22 cellular contexts compared by ENCODE assay signal in the genomic region with DNA sequence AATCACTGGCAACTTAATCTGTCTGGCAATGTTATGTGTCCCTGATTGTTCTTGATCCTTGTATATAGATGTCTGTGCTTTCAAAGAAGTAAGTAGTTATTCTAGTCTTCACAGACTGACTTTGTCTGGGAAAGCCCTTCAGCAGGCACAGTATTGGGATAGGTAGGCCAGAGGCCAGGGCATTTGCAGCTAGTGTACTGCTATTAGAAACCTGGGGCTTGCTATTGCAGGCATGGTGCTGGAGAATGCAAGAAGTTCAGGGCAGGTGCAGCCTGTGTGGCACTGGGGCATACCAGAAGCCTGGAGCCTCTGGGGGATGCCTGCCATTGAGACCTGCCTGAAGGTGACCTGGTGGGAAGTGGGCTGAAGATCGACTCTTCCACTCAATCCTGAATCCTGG.
DNase-seq lines count a peak whose midpoint lies in the region; ATAC-seq and TF ChIP-seq lines count a peak whose summit lies in the region.
"Had no signal": no experiment of that assay in that cellular context is flagged by ENCODE, and none has a peak within 500 bp of the region (broad histone marks: within the 10 kb centered on the region; RNA-seq: fewer than 3 reads in every experiment).

No MANE protein-coding gene starts in this region.

- no CpG with 5 or more reads among the region's 1 CpG for WGBS in IMR-90 (ENCODE audit: extremely low coverage in 2 of 2, insufficient read length in 1 of 2), 2 experiments
- no CpG with 5 or more reads among the region's 1 CpG for WGBS in mesendoderm (ENCODE audit: extremely low coverage, insufficient coverage, low lambda C conversion rate)

- H3K4me3 ChIP-seq in ACC112 (ENCODE audit: low read depth, low read length) (no peak overlapping the region), IMR-90 (ENCODE audit: insufficient read depth, low read depth, low read length) (no peak overlapping the region), mesendoderm (ENCODE audit: low read length) (no peak overlapping the region)
- H3K4me3 ChIP-seq: BLaER1 treated with 17β-estradiol and CSF1 and Interleukin-3, amounts not matched to agents 10 nM and 100 nM; esophagus muscularis mucosa; heart right ventricle; Peyer's patch had no signal

- H3K18ac ChIP-seq in IMR-90 (ENCODE audit: low read depth, low read length) (peak overlapping the region; percentile 40; the same call in 1 of the 2 replicates), mesendoderm (ENCODE audit: low read length) (no peak overlapping the region)

- H3K4ac ChIP-seq in IMR-90 (ENCODE audit: low read depth, low read length) (peak overlapping the region; percentile 69), mesendoderm (ENCODE audit: low read depth, low read length) (no peak overlapping the region)

- dilution Hi-C loops in IMR-90 (cut with HindIII; ENCODE audit: low sequenced_read_pairs, unreplicated experiment), result no loop called here

- H3K27ac ChIP-seq in ACC112 (ENCODE audit: low read depth, low read length) (peak overlapping the region; percentile 56), IMR-90 (ENCODE audit: insufficient read depth, low read length) (no peak overlapping the region), epithelial cell of prostate (peak overlapping the region; percentile 52), mesendoderm (ENCODE audit: low read depth, low read length) (no peak overlapping the region)
- H3K27ac ChIP-seq: esophagus muscularis mucosa, heart right ventricle, Peyer's patch had no signal

- H3K27me3 ChIP-seq in ACC112 (ENCODE audit: insufficient read depth, low read length) (no peaks in the 10 kb centered on the region), IMR-90 (ENCODE audit: control insufficient read depth, insufficient read depth, low read length) (no peaks in the 10 kb centered on the region), mesendoderm (ENCODE audit: insufficient read depth, low read length, poor library complexity) (no peaks in the 10 kb centered on the region)
- H3K27me3 ChIP-seq: BLaER1 treated with 17β-estradiol and CSF1 and Interleukin-3, amounts not matched to agents 10 nM and 100 nM; esophagus muscularis mucosa; heart right ventricle; Peyer's patch had no signal

- 0 out of 2 replicates have a peak overlapping the region, but pooled peaks have one; percentile 24 for H4K91ac ChIP-seq in IMR-90 (ENCODE audit: insufficient read depth, low read depth, low read length)

- BruUV-seq in IMR-90 (replicated peaks; lab: Mats Ljungman, UMichigan), result no TSS peak

- no peaks in the 10 kb centered on the region for H3K79me1 ChIP-seq in IMR-90 (ENCODE audit: low read depth in 1 of 2, low read length in 2 of 2)
- H3K79me1 ChIP-seq in mesendoderm (ENCODE audit: low read length), result no peaks in the 10 kb centered on the region

- no peak overlapping the region for H3K9ac ChIP-seq in IMR-90 (ENCODE audit: low read depth, low read length)
- no peak overlapping the region for H3K9ac ChIP-seq in mesendoderm (ENCODE audit: low read length)

- TF ChIP-seq CTCF in IMR-90 (conservative IDR thresholded peaks at IDR 0.05; ENCODE audit: low read depth, low read length), result no peak

- H2BK20ac ChIP-seq in IMR-90 (ENCODE audit: low read depth, low read length), result peak overlapping the region; percentile 62

- H4K5ac ChIP-seq in IMR-90 (ENCODE audit: low read depth, low read length) (peak overlapping the region; percentile 50; the same call in 1 of the 2 replicates), mesendoderm (ENCODE audit: low read length) (no peak overlapping the region)

- no peaks in the 10 kb centered on the region; the same call in 1 of the 2 replicates for H3K9me3 ChIP-seq in IMR-90 (ENCODE audit: control insufficient read depth, insufficient read depth, low read length)
- H3K9me3 ChIP-seq: esophagus muscularis mucosa, Peyer's patch had no signal

- H2BK5ac ChIP-seq in IMR-90 (ENCODE audit: low read depth, low read length, poor library complexity, severe bottlenecking) (peak overlapping the region; percentile 57), mesendoderm (ENCODE audit: low read length) (no peak overlapping the region)

- peak overlapping the region; percentile 3 for H2AFZ ChIP-seq in ACC112 (ENCODE audit: low read length, unreplicated experiment)
- H2AFZ ChIP-seq in IMR-90 (replicated peaks; ENCODE audit: low read length, poor library complexity), result no peak overlapping the region

- DNase-seq in IMR-90, result no peak
- no peak for DNase-seq in epithelial cell of prostate (ENCODE audit: low read depth, low spot score)
- no peak for DNase-seq in mesendoderm
- DNase-seq in pons (ENCODE audit: low spot score), result no peak
- DNase-seq in NCI-H82 (lab: John Stamatoyannopoulos, UW), result no peak
- DNase-seq: activated CD8-positive, alpha-beta T cell treated with anti-CD3 and anti-CD28 coated beads, Interleukin-2, amount 10 ng/mL, durations not matched to agents 7 days and 5 days; activated gamma-delta T cell; cerebellar nuclear complex; heart right ventricle; NCI-H1417; NCI-H2029 treated with DMSO at 0.1 percent for 48 hours; NCI-H526; nephron progenitor cell; Peyer's patch; SIG-M5; stimulated activated naive CD4-positive, alpha-beta T cell had no signal

- H3K79me2 ChIP-seq in ACC112 (ENCODE audit: control insufficient read depth, insufficient read depth, low read length, unreplicated experiment) (no peaks in the 10 kb centered on the region), mesendoderm (ENCODE audit: control insufficient read depth, insufficient read depth, low read length) (no peaks in the 10 kb centered on the region)

- H2BK15ac ChIP-seq in IMR-90 (ENCODE audit: low read depth, low read length) (peak overlapping the region; percentile 31; the same call in 2 of the 3 replicates), mesendoderm (replicated peaks; ENCODE audit: low read depth) (no peak overlapping the region)

- intact Hi-C loops in IMR-90 (cut with micrococcal nuclease), result no loop called here

- TF ChIP-seq POLR2A in IMR-90 (IDR thresholded peaks at IDR 0.05; ENCODE audit: low read depth, low read length), result no peak

- H3K4me2 ChIP-seq in IMR-90 (ENCODE audit: low read depth, low read length) (no peak overlapping the region), mesendoderm (ENCODE audit: low read length) (no peak overlapping the region)

- no peak for TF ChIP-seq RAD21 in IMR-90 (IDR thresholded peaks at IDR 0.05; ENCODE audit: low read length)

- H2AK9ac ChIP-seq in IMR-90 (replicated peaks; ENCODE audit: low read depth, low read length, poor library complexity), result no peak overlapping the region

- H3K14ac ChIP-seq in IMR-90 (replicated peaks; ENCODE audit: low read depth, low read length), result no peak overlapping the region; the same call in 1 of the 2 replicates

- H2AK5ac ChIP-seq in IMR-90 (ENCODE audit: low read depth, low read length), result peak overlapping the region; percentile 84; the same call in 1 of the 2 replicates
- H2AK5ac ChIP-seq in mesendoderm (ENCODE audit: low read length), result no peak overlapping the region

- no peaks in the 10 kb centered on the region for H4K20me1 ChIP-seq in IMR-90 (ENCODE audit: insufficient read depth, low read length)
- H4K20me1 ChIP-seq: BLaER1 treated with 17β-estradiol and CSF1 and Interleukin-3, amounts not matched to agents 10 nM and 100 nM had no signal

- CTCF ChIA-PET in IMR-90 (lab: Yijun Ruan, JAX), result no interaction called here

- POLR2A ChIA-PET in IMR-90 (lab: Charles Lee; ENCODE audit: unreplicated experiment), result no interaction called here

- H2BK120ac ChIP-seq in IMR-90 (ENCODE audit: low read depth, low read length) (peak overlapping the region; percentile 62), mesendoderm (ENCODE audit: low read depth, low read length) (no peak overlapping the region)

- H3K23ac ChIP-seq in IMR-90 (ENCODE audit: low read depth, low read length) (no peak overlapping the region), mesendoderm (ENCODE audit: low read length) (no peak overlapping the region)

- ATAC-seq in GM18867 (IDR thresholded peaks at IDR 0.05; ENCODE audit: unreplicated experiment) (peak; percentile 18), IMR-90 (ENCODE audit: low read depth) (no peak), GM18520 (IDR thresholded peaks at IDR 0.05; ENCODE audit: unreplicated experiment) (no peak)
- ATAC-seq: activated CD8-positive, alpha-beta T cell treated with anti-CD3 and anti-CD28 coated beads, Interleukin-2, amount 10 ng/mL, durations not matched to agents 7 days and 5 days; heart right ventricle; HepG2 had no signal

- H3K56ac ChIP-seq in IMR-90 (ENCODE audit: extremely low read depth, insufficient read depth, low read length) (no peak overlapping the region), mesendoderm (ENCODE audit: low read length) (no peak overlapping the region)

- in situ Hi-C loops in IMR-90 (cut with MboI; ENCODE audit: low sequenced_read_pairs), result no loop called here

- H3K9me1 ChIP-seq in IMR-90 (ENCODE audit: insufficient read depth, low read length), result no peaks in the 10 kb centered on the region

- H4K8ac ChIP-seq in IMR-90 (ENCODE audit: low read depth in 2 of 2, low read length in 2 of 2), result no peak overlapping the region; a peak in 1 of 4 replicates
- H4K8ac ChIP-seq in mesendoderm (ENCODE audit: low read depth, low read length), result no peak overlapping the region

- H3K4me1 ChIP-seq in ACC112 (ENCODE audit: control insufficient read depth, insufficient read depth, low read length, unreplicated experiment) (peaks cover 28% of the 10 kb centered on the region), IMR-90 (ENCODE audit: control insufficient read depth, insufficient read depth, low read length) (peaks cover 8% of the 10 kb centered on the region), mesendoderm (ENCODE audit: control insufficient read depth, low read depth, low read length) (no peaks in the 10 kb centered on the region)
- H3K4me1 ChIP-seq: heart right ventricle, Peyer's patch had no signal

- H3K36me3 ChIP-seq in ACC112 (ENCODE audit: insufficient read depth, low read length) (no peaks in the 10 kb centered on the region), IMR-90 (ENCODE audit: control insufficient read depth, insufficient read depth, low read length) (no peaks in the 10 kb centered on the region), mesendoderm (ENCODE audit: control insufficient read depth, insufficient read depth, low read length) (no peaks in the 10 kb centered on the region)
- H3K36me3 ChIP-seq: BLaER1 treated with 17β-estradiol and CSF1 and Interleukin-3, amounts not matched to agents 10 nM and 100 nM; esophagus muscularis mucosa; heart right ventricle; Peyer's patch had no signal

TF ChIP-seq in IMR-90, 13 proteins besides CTCF, POLR2A, EP300 and RAD21 (continues in another document):
- no peak for TF ChIP-seq BHLHE40 (IDR thresholded peaks at IDR 0.05; ENCODE audit: low read depth, low read length)
- TF ChIP-seq CEBPB (IDR thresholded peaks at IDR 0.05; ENCODE audit: low read depth, low read length), result no peak
- TF ChIP-seq, protein P1, sequence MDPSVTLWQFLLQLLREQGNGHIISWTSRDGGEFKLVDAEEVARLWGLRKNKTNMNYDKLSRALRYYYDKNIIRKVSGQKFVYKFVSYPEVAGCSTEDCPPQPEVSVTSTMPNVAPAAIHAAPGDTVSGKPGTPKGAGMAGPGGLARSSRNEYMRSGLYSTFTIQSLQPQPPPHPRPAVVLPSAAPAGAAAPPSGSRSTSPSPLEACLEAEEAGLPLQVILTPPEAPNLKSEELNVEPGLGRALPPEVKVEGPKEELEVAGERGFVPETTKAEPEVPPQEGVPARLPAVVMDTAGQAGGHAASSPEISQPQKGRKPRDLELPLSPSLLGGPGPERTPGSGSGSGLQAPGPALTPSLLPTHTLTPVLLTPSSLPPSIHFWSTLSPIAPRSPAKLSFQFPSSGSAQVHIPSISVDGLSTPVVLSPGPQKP (IDR thresholded peaks at IDR 0.05; ENCODE audit: borderline replicate concordance, low read depth, low read length), result no peak

Comparison
In these comparisons a context has a peak if more than half of its experiments do, and no peak if none do; other contexts are left out.
1. H3K27ac ChIP-seq: peak in ACC112 (single experiment) and epithelial cell of prostate (single experiment); none in IMR-90 (single experiment) and mesendoderm (single experiment).